In genomic region chr7:25180946-25181345, GRCh38 we compare ENCODE assay signal across 8 cellular contexts. TPM values are rescaled to one million over a fixed set of nuclear protein-coding genes. Genes with fewer than 3 reads are reported as not detected.
DNase-seq lines count a peak whose midpoint lies in the region; ATAC-seq, FAIRE-seq and TF ChIP-seq lines count a peak whose summit lies in the region.
"Had no signal": no experiment of that assay in that cellular context is flagged by ENCODE, and none has a peak within 500 bp of the region (broad histone marks: within the 10 kb centered on the region; RNA-seq: fewer than 3 reads in every experiment).

No MANE protein-coding gene starts in this region.

- FAIRE-seq in endothelial cell of umbilical vein (lab: Jason Lieb, UNC): no peak

- POLR2A ChIA-PET in PC-3 (lab: Charles Lee; ENCODE audit: unreplicated experiment) (interaction anchor here (1.0 kb wide), 1 partner anchor 55 kb away, joined by 5 read pairs; no protein-coding TSS in a partner anchor), endothelial cell of umbilical vein (lab: Charles Lee) (interaction anchor here (1.5 kb wide), 1 partner anchor 55 kb away, joined by 3 read pairs; no protein-coding TSS in a partner anchor)

- H3K9me1 ChIP-seq in endothelial cell of umbilical vein (replicated peaks; ENCODE audit: control insufficient read depth, extremely low read depth, insufficient read depth, low read length): no peaks in the 10 kb centered on the region

- no peaks in the 10 kb centered on the region for H3K36me3 ChIP-seq in PC-3 (ENCODE audit: low read depth, low read length)
- no peaks in the 10 kb centered on the region for H3K36me3 ChIP-seq in endothelial cell of umbilical vein (ENCODE audit: control insufficient read depth in 2 of 2, extremely low read depth in 1 of 2, insufficient read depth in 2 of 2, low read length in 2 of 2)
- H3K36me3 ChIP-seq in gastrocnemius medialis: no peaks in the 10 kb centered on the region

- in situ Hi-C loops in gastrocnemius medialis (cut with MboI; ENCODE audit: low sequenced_read_pairs in 4 of 4): no loop called here

- no peak overlapping the region for H3K9ac ChIP-seq in PC-3 (ENCODE audit: low read length)
- no peak overlapping the region for H3K9ac ChIP-seq in endothelial cell of umbilical vein (replicated peaks; ENCODE audit: extremely low read depth, insufficient read depth, low read length)

- TF ChIP-seq CTCF in PC-3 (conservative IDR thresholded peaks at IDR 0.05; ENCODE audit: low read depth, low read length) (no peak), endothelial cell of umbilical vein (IDR thresholded peaks at IDR 0.05; ENCODE audit: extremely low read depth in 1 of 2, insufficient read depth in 1 of 2, low read depth in 1 of 2, low read length in 2 of 2) (no peak), gastrocnemius medialis (IDR thresholded peaks at IDR 0.05 in 4 of 5, conservative IDR thresholded peaks at IDR 0.05 in 1 of 5) (no peak)

- ATAC-seq in PC-3 (no peak), gastrocnemius medialis (no peak), HG02885 (IDR thresholded peaks at IDR 0.05; ENCODE audit: poor library complexity, unreplicated experiment) (no peak)

- no peak overlapping the region for H3K27ac ChIP-seq in PC-3 (ENCODE audit: low read length)
- H3K27ac ChIP-seq in endothelial cell of umbilical vein (ENCODE audit: insufficient read depth, low read depth, low read length): no peak overlapping the region
- no peak overlapping the region for H3K27ac ChIP-seq in gastrocnemius medialis

- no peaks in the 10 kb centered on the region for H3K79me2 ChIP-seq in PC-3 (ENCODE audit: low read length)
- no peaks in the 10 kb centered on the region for H3K79me2 ChIP-seq in endothelial cell of umbilical vein (ENCODE audit: control insufficient read depth, insufficient read depth, low read length)

- no peaks in the 10 kb centered on the region for H3K9me2 ChIP-seq in PC-3 (replicated peaks; ENCODE audit: low read length)

- no peaks in the 10 kb centered on the region for H4K20me1 ChIP-seq in PC-3 (ENCODE audit: low read length)
- H4K20me1 ChIP-seq in endothelial cell of umbilical vein (replicated peaks; ENCODE audit: control insufficient read depth, extremely low read depth, insufficient read depth, low read length): no peaks in the 10 kb centered on the region

- no peaks in the 10 kb centered on the region for H3F3A ChIP-seq in PC-3 (ENCODE audit: low read length, unreplicated experiment)

- H2AFZ ChIP-seq in PC-3 (ENCODE audit: low read length) (peak overlapping the region; percentile 94; the same call in 1 of the 2 replicates), endothelial cell of umbilical vein (ENCODE audit: low read depth, low read length) (peak overlapping the region; percentile 95)

- CTCF ChIA-PET in PC-3 (lab: Charles Lee) (interaction anchor here (0.6 to 0.8 kb wide), 6 partner anchors 10 to 1163 kb away, joined by 3 to 5 read pairs (median 3); no protein-coding TSS in a partner anchor), endothelial cell of umbilical vein (lab: Charles Lee) (interaction anchor here (0.6 to 1.5 kb wide), 22 partner anchors 8 to 1611 kb away, joined by 3 to 19 read pairs (median 4); partner anchors contain the start of gene CYCS)

- H3K4me3 ChIP-seq in PC-3 (ENCODE audit: low read length) (peak overlapping the region; percentile 68; the same call in 1 of the 2 replicates), endothelial cell of umbilical vein (replicated peaks in 1 of 3; ENCODE audit: insufficient read depth in 1 of 3, low read depth in 1 of 3, low read length in 3 of 3) (no peak overlapping the region), gastrocnemius medialis (peak overlapping the region; percentile 71 to 98 (median 82))

- DNase-seq in EH (ENCODE audit: low read depth) (peak; percentile 6), PC-3 (no peak), endothelial cell of umbilical vein (ENCODE audit: low read depth, low spot score) (no peak), gastrocnemius medialis (no peak), SHP77 (lab: John Stamatoyannopoulos, UW) (no peak), nucleus accumbens (lab: John Stamatoyannopoulos, UW) (no peak)

- TF ChIP-seq POLR2A in endothelial cell of umbilical vein (IDR thresholded peaks at IDR 0.05; ENCODE audit: low read depth, low read length) (no peak), gastrocnemius medialis (IDR thresholded peaks at IDR 0.05) (no peak)

- intact Hi-C loops in PC-3 (cut with micrococcal nuclease) (no loop called here), endothelial cell of umbilical vein (cut with micrococcal nuclease) (loop anchor here (1.0 to 2.0 kb wide), 2 partner anchors 36 to 56 kb away; partner anchors contain the start of gene CYCS), gastrocnemius medialis (cut with DNase I; ENCODE audit: low total_unique reads) (no loop called here)

- H3K4me1 ChIP-seq in PC-3 (ENCODE audit: insufficient read depth, low read length): no peaks in the 10 kb centered on the region
- peaks cover 8% of the 10 kb centered on the region for H3K4me1 ChIP-seq in endothelial cell of umbilical vein (ENCODE audit: control insufficient read depth, extremely low read depth, insufficient read depth, low read length)
- H3K4me1 ChIP-seq in gastrocnemius medialis: peaks cover 6 to 7% of the 10 kb centered on the region in 2 donors

- BruUV-seq in PC-3 (replicated peaks; lab: Mats Ljungman, UMichigan) (no TSS peak), endothelial cell of umbilical vein (replicated peaks; lab: Mats Ljungman, UMichigan) (no TSS peak)

- dilution Hi-C loops in endothelial cell of umbilical vein (cut with MboI; ENCODE audit: extremely low pct_ligation_motif_present, low sequenced_read_pairs): no loop called here

- H3K9me3 ChIP-seq in PC-3 (ENCODE audit: low read length) (no peaks in the 10 kb centered on the region), endothelial cell of umbilical vein (replicated peaks; ENCODE audit: control insufficient read depth, insufficient read depth, low read length) (no peaks in the 10 kb centered on the region), gastrocnemius medialis (no peaks in the 10 kb centered on the region)

- H3K27me3 ChIP-seq in PC-3 (ENCODE audit: low read length) (no peaks in the 10 kb centered on the region), endothelial cell of umbilical vein (ENCODE audit: control insufficient read depth in 2 of 2, insufficient read depth in 2 of 2, low read length in 2 of 2) (peaks cover 4 to 7% of the 10 kb centered on the region in 2 experiments), gastrocnemius medialis (no peaks in the 10 kb centered on the region)

- peak overlapping the region; percentile 81; the same call in 1 of the 2 replicates for H3K4me2 ChIP-seq in PC-3 (ENCODE audit: low read length)
- peak overlapping the region; percentile 76 for H3K4me2 ChIP-seq in endothelial cell of umbilical vein (ENCODE audit: insufficient read depth, low read length)

TF ChIP-seq in endothelial cell of umbilical vein, 7 proteins besides CTCF, POLR2A, EP300 and RAD21:
- TF ChIP-seq JUN (IDR thresholded peaks at IDR 0.05; ENCODE audit: borderline replicate concordance, insufficient read depth, insufficient read length, low read depth): no peak
- TF ChIP-seq GATA2 (IDR thresholded peaks at IDR 0.05; ENCODE audit: insufficient read depth, insufficient read length, low read depth, low read length): no peak
- TF ChIP-seq MYC (IDR thresholded peaks at IDR 0.05; ENCODE audit: low read depth, low read length): no peak
- TF ChIP-seq POLR2AphosphoS5 (IDR thresholded peaks at IDR 0.05; ENCODE audit: insufficient read depth, low read depth, low read length): no peak
- no peak for TF ChIP-seq FOS (IDR thresholded peaks at IDR 0.05; ENCODE audit: borderline replicate concordance, insufficient read depth, low read length)
- no peak for TF ChIP-seq EZH2 (IDR thresholded peaks at IDR 0.05; ENCODE audit: borderline replicate concordance, low read depth, low read length, severe bottlenecking)
- TF ChIP-seq, protein P1, sequence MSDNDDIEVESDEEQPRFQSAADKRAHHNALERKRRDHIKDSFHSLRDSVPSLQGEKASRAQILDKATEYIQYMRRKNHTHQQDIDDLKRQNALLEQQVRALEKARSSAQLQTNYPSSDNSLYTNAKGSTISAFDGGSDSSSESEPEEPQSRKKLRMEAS (IDR thresholded peaks at IDR 0.05; ENCODE audit: insufficient read depth, insufficient read length): no peak

RNA-seq across cellular contexts. Expression of gene NPVF, which starts 47.3 kb away (rescaled TPM):
- not detected in 2 replicates for total RNA-seq in PC-3 (2014; rRNA removed)
- total RNA-seq in endothelial cell of umbilical vein: not detected in 2 replicates
- not detected in 2 replicates for polyA plus RNA-seq in endothelial cell of umbilical vein
- not detected in 2 replicates for polyA plus RNA-seq in endothelial cell of umbilical vein (2011; cell fraction: cytosol; rRNA removed)
- not detected in 2 replicates for polyA plus RNA-seq in endothelial cell of umbilical vein (2011; cell fraction: nucleus; rRNA removed)
- polyA plus RNA-seq in endothelial cell of umbilical vein (2012): not detected in 2 replicates
- polyA minus RNA-seq in endothelial cell of umbilical vein: not detected in 2 replicates
- not detected for polyA minus RNA-seq in endothelial cell of umbilical vein (2011; cell fraction: cytosol; rRNA and poly(A)+ RNA removed)
- not detected in 2 replicates for polyA minus RNA-seq in endothelial cell of umbilical vein (2011; cell fraction: nucleus; rRNA and poly(A)+ RNA removed)
- not detected for total RNA-seq in gastrocnemius medialis
- polyA plus RNA-seq: esophagus had no signal

RNA-seq across cellular contexts. Expression of gene CYCS, which starts 55.9 kb away (rescaled TPM):
- total RNA-seq in PC-3 (2014; rRNA removed) (85.4 and 101 TPM in 2 replicates), endothelial cell of umbilical vein (134 and 143 TPM in 2 replicates), gastrocnemius medialis (100 to 1,000 TPM in 2 of 4 donors, 10 to 100 TPM in 2; 97.9 to 186 (median 109) TPM)
- 12.3 and 21.4 TPM in 2 replicates for polyA plus RNA-seq in endothelial cell of umbilical vein
- polyA plus RNA-seq in endothelial cell of umbilical vein (2011; cell fraction: cytosol; rRNA removed): 39.3 and 43.4 TPM in 2 replicates
- 15.7 and 20.1 TPM in 2 replicates for polyA plus RNA-seq in endothelial cell of umbilical vein (2011; cell fraction: nucleus; rRNA removed)
- 87.5 and 158 TPM in 2 replicates for polyA plus RNA-seq in endothelial cell of umbilical vein (2012)
- polyA minus RNA-seq in endothelial cell of umbilical vein: 9.5 and 11.0 TPM in 2 replicates
- 31.6 TPM for polyA minus RNA-seq in endothelial cell of umbilical vein (2011; cell fraction: cytosol; rRNA and poly(A)+ RNA removed)
- 10.5 and 17.1 TPM in 2 replicates for polyA minus RNA-seq in endothelial cell of umbilical vein (2011; cell fraction: nucleus; rRNA and poly(A)+ RNA removed)

Comparison
In these comparisons a context has a peak if more than half of its experiments do, and no peak if none do; other contexts are left out.
1. H3K4me3 ChIP-seq: peak in PC-3 (single experiment) and gastrocnemius medialis (4 of 4); none in endothelial cell of umbilical vein (0 of 3).